11 cellular contexts compared by ENCODE assay signal in genomic region chr19:10553943-10554381, GRCh38. TPM values are rescaled to one million over a fixed set of nuclear protein-coding genes. Genes with fewer than 3 reads are reported as not detected.
A peak's percentile ranks its signal among the peaks of the same experiment; 100 is the strongest.
DNase-seq lines count a peak whose midpoint lies in the region; TF ChIP-seq lines count a peak whose summit lies in the region.
"Had no signal": no experiment of that assay in that cellular context is flagged by ENCODE, and none has a peak within 500 bp of the region (broad histone marks: within the 10 kb centered on the region; RNA-seq: fewer than 3 reads in every experiment).

No MANE protein-coding gene starts in this region.

- H3K4me1 Mint-ChIP-seq in T-helper 1 cell treated with Interleukin-12 subunit alpha and Interleukin-12 subunit beta and Interleukin-4 antibody, amounts not matched to agents 30 μg/mL and 1 μg/mL, for 36 hours (ENCODE audit: low read depth): peaks cover 37% of the 10 kb centered on the region
- H3K4me1 Mint-ChIP-seq: brain had no signal

- no peaks in the 10 kb centered on the region for H3K4me1 ChIP-seq in BE2C

- TF ChIP-seq CTCF in epithelial cell of esophagus (IDR thresholded peaks at IDR 0.05; ENCODE audit: insufficient read depth, low read depth, low read length, missing control alignments) (no peak), brain microvascular endothelial cell (IDR thresholded peaks at IDR 0.05; ENCODE audit: low read depth, low read length, missing control alignments) (no peak), BE2C (IDR thresholded peaks at IDR 0.05; ENCODE audit: low read depth, low read length) (no peak)

- no peaks in the 10 kb centered on the region for H3K9me3 Mint-ChIP-seq in T-helper 1 cell treated with Interleukin-12 subunit alpha and Interleukin-12 subunit beta and Interleukin-4 antibody, amounts not matched to agents 30 μg/mL and 1 μg/mL, for 36 hours
- H3K9me3 Mint-ChIP-seq: brain had no signal

- H3K4me3 ChIP-seq in epithelial cell of esophagus (ENCODE audit: low read length) (no peak overlapping the region), brain microvascular endothelial cell (ENCODE audit: low read depth, low read length) (no peak overlapping the region), BE2C (ENCODE audit: low read depth, low read length) (no peak overlapping the region)

- H3K27me3 Mint-ChIP-seq in T-helper 1 cell treated with Interleukin-12 subunit alpha and Interleukin-12 subunit beta and Interleukin-4 antibody, amounts not matched to agents 30 μg/mL and 1 μg/mL, for 36 hours (ENCODE audit: low read depth): no peaks in the 10 kb centered on the region
- H3K27me3 Mint-ChIP-seq: brain had no signal

- H3K9me3 ChIP-seq in BE2C: no peaks in the 10 kb centered on the region

- peak overlapping the region; percentile 98 for H3K27ac Mint-ChIP-seq in T-helper 1 cell treated with Interleukin-12 subunit alpha and Interleukin-12 subunit beta and Interleukin-4 antibody, amounts not matched to agents 30 μg/mL and 1 μg/mL, for 36 hours

- peak; percentile 52 for DNase-seq in stimulated activated CD4-positive, alpha-beta T cell treated with anti-CD3 and anti-CD28 coated beads, Interleukin-15, amount 100 ng/mL, for 24 hours
- DNase-seq in stimulated activated CD4-positive, alpha-beta T cell treated with anti-CD3 and anti-CD28 coated beads, Interleukin-12 subunit alpha, Interleukin-12 subunit beta, amount 100 ng/mL, for 4 hours: no peak
- DNase-seq in epithelial cell of esophagus (ENCODE audit: low read depth): peak; percentile 95
- no peak for DNase-seq in NCI-H146 treated with DMSO at 0.1 percent for 48 hours (lab: John Stamatoyannopoulos, UW; ENCODE audit: unreplicated experiment)
- no peak for DNase-seq in NCI-H1105 treated with DMSO at 0.1 percent for 48 hours (lab: John Stamatoyannopoulos, UW)
- no peak for DNase-seq in brain microvascular endothelial cell
- no peak for DNase-seq in BE2C

- H3K36me3 Mint-ChIP-seq in T-helper 1 cell treated with Interleukin-12 subunit alpha and Interleukin-12 subunit beta and Interleukin-4 antibody, amounts not matched to agents 30 μg/mL and 1 μg/mL, for 36 hours (ENCODE audit: low read depth): peaks cover 36% of the 10 kb centered on the region

- peak overlapping the region; percentile 76 for H3K4me3 Mint-ChIP-seq in T-helper 1 cell treated with Interleukin-12 subunit alpha and Interleukin-12 subunit beta and Interleukin-4 antibody, amounts not matched to agents 30 μg/mL and 1 μg/mL, for 36 hours

- H3K36me3 ChIP-seq in brain microvascular endothelial cell (replicated peaks): peaks cover 62% of the 10 kb centered on the region
- peaks cover 85% of the 10 kb centered on the region for H3K36me3 ChIP-seq in BE2C

- H3K27me3 ChIP-seq in brain microvascular endothelial cell (replicated peaks) (no peaks in the 10 kb centered on the region), BE2C (no peaks in the 10 kb centered on the region)

- in situ Hi-C loops in brain microvascular endothelial cell (cut with HindIII; ENCODE audit: low pct_ligation_motif_present, low sequenced_read_pairs): no loop called here

- H3K27ac ChIP-seq in brain microvascular endothelial cell: no peak overlapping the region

RNA-seq across cellular contexts. Expression of gene ATG4D, which starts 10.3 kb away (rescaled TPM):
- 144 TPM for polyA plus RNA-seq in BE2C (2012; ENCODE audit: insufficient read depth, insufficient read length, low read depth)

RNA-seq across cellular contexts. Expression of gene KRI1, which starts 11.8 kb away (rescaled TPM):
- 97.7 TPM for polyA plus RNA-seq in BE2C (2012; ENCODE audit: insufficient read depth, insufficient read length, low read depth)

RNA-seq across cellular contexts. Expression of gene CDKN2D, which starts 14.8 kb away (rescaled TPM):
- 15.5 TPM for polyA plus RNA-seq in BE2C (2012; ENCODE audit: insufficient read depth, insufficient read length, low read depth)

RNA-seq across cellular contexts. Expression of gene AP1M2, which starts 33.1 kb away (rescaled TPM):
- not detected for polyA plus RNA-seq in BE2C (2012; ENCODE audit: insufficient read depth, insufficient read length, low read depth)
- polyA plus RNA-seq: BJ had no signal

RNA-seq across cellular contexts. Expression of gene S1PR5, which starts 36.7 kb away (rescaled TPM):
- polyA plus RNA-seq in BE2C (2012; ENCODE audit: insufficient read depth, insufficient read length, low read depth): not detected
- polyA plus RNA-seq: neural cell had no signal

Comparison
In these comparisons a context has a peak if more than half of its experiments do, and no peak if none do; other contexts are left out.
1. DNase-seq: peak in stimulated activated CD4-positive, alpha-beta T cell treated with anti-CD3 and anti-CD28 coated beads, Interleukin-15, amount 100 ng/mL, for 24 hours (single experiment) and epithelial cell of esophagus (single experiment); none in stimulated activated CD4-positive, alpha-beta T cell treated with anti-CD3 and anti-CD28 coated beads, Interleukin-12 subunit alpha, Interleukin-12 subunit beta, amount 100 ng/mL, for 4 hours (single experiment), NCI-H146 treated with DMSO at 0.1 percent for 48 hours (single experiment), NCI-H1105 treated with DMSO at 0.1 percent for 48 hours (single experiment), brain microvascular endothelial cell (single experiment) and BE2C (single experiment).